ENCODE assay signal across 8 cellular contexts in the genomic region with DNA sequence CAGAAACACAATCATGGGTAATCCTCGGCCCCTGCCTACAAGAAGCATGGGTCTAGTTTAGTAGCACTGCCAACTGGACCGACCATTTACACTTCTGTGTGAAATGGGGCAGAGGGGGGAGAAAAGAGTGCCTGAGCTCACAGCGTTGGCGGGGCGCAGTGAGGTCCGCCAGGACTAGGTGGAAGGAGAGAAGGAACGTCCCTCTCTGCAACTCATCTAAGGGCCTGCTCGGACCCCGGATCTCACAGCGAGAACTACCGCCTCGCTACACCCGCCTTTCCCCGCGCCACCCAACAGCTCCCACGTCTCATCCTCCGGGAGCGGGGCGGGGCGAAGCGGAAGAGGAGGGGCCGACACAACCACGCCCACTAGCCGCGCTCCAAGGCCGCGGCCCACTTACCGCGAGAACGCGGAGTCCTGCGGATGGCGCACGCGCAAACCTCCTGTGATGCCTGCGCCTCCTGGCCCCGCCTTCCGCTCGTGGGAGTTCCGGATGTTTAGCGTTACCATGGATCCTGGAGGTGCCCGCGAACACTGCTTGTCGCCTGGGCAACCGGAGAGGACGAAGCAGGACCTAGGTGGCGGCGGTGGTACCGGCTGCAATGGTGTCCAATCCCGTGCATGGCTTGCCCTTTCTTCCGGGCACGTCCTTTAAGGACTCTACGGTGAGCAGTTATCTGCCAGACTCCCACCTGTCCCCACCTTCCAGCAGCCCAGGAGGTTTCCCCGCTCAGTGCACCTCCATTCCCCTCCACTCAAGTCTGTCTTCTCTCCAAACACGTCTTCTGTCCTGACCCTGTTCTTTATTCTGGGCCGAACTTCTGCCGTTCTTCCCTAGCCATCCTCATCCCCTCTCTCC. TPM values are rescaled to one million over a fixed set of nuclear protein-coding genes. Genes with fewer than 3 reads are reported as not detected.
A peak's percentile ranks its signal among the peaks of the same experiment; 100 is the strongest.
DNase-seq lines count a peak whose midpoint lies in the region; ATAC-seq and TF ChIP-seq lines count a peak whose summit lies in the region.

A gene with protein sequence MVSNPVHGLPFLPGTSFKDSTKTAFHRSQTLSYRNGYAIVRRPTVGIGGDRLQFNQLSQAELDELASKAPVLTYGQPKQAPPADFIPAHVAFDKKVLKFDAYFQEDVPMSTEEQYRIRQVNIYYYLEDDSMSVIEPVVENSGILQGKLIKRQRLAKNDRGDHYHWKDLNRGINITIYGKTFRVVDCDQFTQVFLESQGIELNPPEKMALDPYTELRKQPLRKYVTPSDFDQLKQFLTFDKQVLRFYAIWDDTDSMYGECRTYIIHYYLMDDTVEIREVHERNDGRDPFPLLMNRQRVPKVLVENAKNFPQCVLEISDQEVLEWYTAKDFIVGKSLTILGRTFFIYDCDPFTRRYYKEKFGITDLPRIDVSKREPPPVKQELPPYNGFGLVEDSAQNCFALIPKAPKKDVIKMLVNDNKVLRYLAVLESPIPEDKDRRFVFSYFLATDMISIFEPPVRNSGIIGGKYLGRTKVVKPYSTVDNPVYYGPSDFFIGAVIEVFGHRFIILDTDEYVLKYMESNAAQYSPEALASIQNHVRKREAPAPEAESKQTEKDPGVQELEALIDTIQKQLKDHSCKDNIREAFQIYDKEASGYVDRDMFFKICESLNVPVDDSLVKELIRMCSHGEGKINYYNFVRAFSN (plus strand): TSS at position 534 of the 859 bp plus-strand sequence. CDS start 69 bp downstream, at position 603.

- peak; percentile 89 for ATAC-seq in GM21390 (IDR thresholded peaks at IDR 0.05; ENCODE audit: unreplicated experiment)

- peaks cover 12% of the 10 kb centered on the region for H3K27me3 Mint-ChIP-seq in endothelial cell (ENCODE audit: unreplicated experiment)
- no peaks in the 10 kb centered on the region for H3K27me3 Mint-ChIP-seq in mesothelial cell of epicardium (ENCODE audit: low read depth)

- peaks cover 5% of the 10 kb centered on the region for H3K36me3 Mint-ChIP-seq in endothelial cell (ENCODE audit: low read depth, unreplicated experiment)
- no peaks in the 10 kb centered on the region for H3K36me3 Mint-ChIP-seq in mesothelial cell of epicardium

- H3K9me3 Mint-ChIP-seq in endothelial cell (ENCODE audit: unreplicated experiment) (no peaks in the 10 kb centered on the region), mesothelial cell of epicardium (no peaks in the 10 kb centered on the region)

- no peak for TF ChIP-seq CTCF in endothelial cell (IDR thresholded peaks at IDR 0.05; ENCODE audit: unreplicated experiment)
- TF ChIP-seq CTCF in mesothelial cell of epicardium (IDR thresholded peaks at IDR 0.05; ENCODE audit: unreplicated experiment): no peak

- H3K4me3 Mint-ChIP-seq in endothelial cell (ENCODE audit: unreplicated experiment) (no peak within 1 kb of the TSS), mesothelial cell of epicardium (no peak within 1 kb of the TSS)

- peak; percentile 99 for DNase-seq in Caki2 (ENCODE audit: low read depth)
- peak in 75 of 76 experiments; percentile 42 to 100 (median 99) for DNase-seq in HUDEP-2 (lab: John Stamatoyannopoulos, UW; ENCODE audit: unreplicated experiment in 76 of 76)
- peak; percentile 89 for DNase-seq in NT2/D1 (ENCODE audit: low read depth, low spot score)
- peak; percentile 93 for DNase-seq in activated CD8-positive, alpha-beta memory T cell treated with anti-CD3 and anti-CD28 coated beads, Interleukin-2, amount 50 U/mL, for 24 hours (ENCODE audit: extremely low read depth)
- peak; percentile 99 for DNase-seq in endothelial cell (ENCODE audit: low spot score)
- DNase-seq in mesothelial cell of epicardium (ENCODE audit: low spot score in 2 of 2, unreplicated experiment in 2 of 2): peak; percentile 97 to 99
- peak; percentile 97 to 98 for DNase-seq in stimulated activated CD8-positive, alpha-beta memory T cell treated with anti-CD3 and anti-CD28 coated beads, Interleukin-15, amount 100 ng/mL, for 48 hours (ENCODE audit: low read depth in 2 of 2)

- in situ Hi-C loops in Caki2 (cut with HindIII; ENCODE audit: low pct_unique_long_range_greater_than_20kb, low sequenced_read_pairs): loop anchor here (25.0 kb wide), 1 partner anchor 242 kb away; a partner anchor contains a TSS

- peak within 1 kb of the TSS; percentile 98 for H3K27ac Mint-ChIP-seq in endothelial cell (ENCODE audit: unreplicated experiment)
- H3K27ac Mint-ChIP-seq in mesothelial cell of epicardium: no peak within 1 kb of the TSS

- no peaks in the 10 kb centered on the region for H3K9me3 ChIP-seq in NT2/D1 (ENCODE audit: insufficient read depth, low read length)

- H3K4me1 ChIP-seq in NT2/D1 (ENCODE audit: insufficient read depth, insufficient read length): no peaks in the 10 kb centered on the region

- H3K4me1 Mint-ChIP-seq in endothelial cell (ENCODE audit: unreplicated experiment) (peaks cover 17% of the 10 kb centered on the region), mesothelial cell of epicardium (peaks cover 13% of the 10 kb centered on the region)

- peak within 1 kb of the TSS; percentile 81 for H3K4me3 ChIP-seq in NT2/D1 (ENCODE audit: insufficient read length, low read depth)

- H3K36me3 ChIP-seq in NT2/D1 (ENCODE audit: insufficient read depth, insufficient read length, low read length): no peaks in the 10 kb centered on the region

- H3K9ac ChIP-seq in NT2/D1 (ENCODE audit: insufficient read length, low read depth): peak within 1 kb of the TSS; percentile 93

- no peaks in the 10 kb centered on the region for H3K27me3 ChIP-seq in NT2/D1 (ENCODE audit: insufficient read depth, insufficient read length)

RNA-seq across cellular contexts. Expression of the gene that starts here (rescaled TPM):
- total RNA-seq in Caki2 (2014; rRNA removed; shearing (Covaris generic); ENCODE audit: low replicate concordance): 22.5 and 30.7 TPM in 2 replicates
- total RNA-seq in endothelial cell (ENCODE audit: unreplicated experiment) (29.0 TPM), mesothelial cell of epicardium (33.0 to 36.1 TPM (median 34.4 TPM) in 3 replicates)

Comparison
In these comparisons a context has a peak if more than half of its experiments do, and no peak if none do; other contexts are left out.
1. Peak in every context shown above with its lines: DNase-seq, ATAC-seq and H3K4me3 ChIP-seq.